In the genomic region with DNA sequence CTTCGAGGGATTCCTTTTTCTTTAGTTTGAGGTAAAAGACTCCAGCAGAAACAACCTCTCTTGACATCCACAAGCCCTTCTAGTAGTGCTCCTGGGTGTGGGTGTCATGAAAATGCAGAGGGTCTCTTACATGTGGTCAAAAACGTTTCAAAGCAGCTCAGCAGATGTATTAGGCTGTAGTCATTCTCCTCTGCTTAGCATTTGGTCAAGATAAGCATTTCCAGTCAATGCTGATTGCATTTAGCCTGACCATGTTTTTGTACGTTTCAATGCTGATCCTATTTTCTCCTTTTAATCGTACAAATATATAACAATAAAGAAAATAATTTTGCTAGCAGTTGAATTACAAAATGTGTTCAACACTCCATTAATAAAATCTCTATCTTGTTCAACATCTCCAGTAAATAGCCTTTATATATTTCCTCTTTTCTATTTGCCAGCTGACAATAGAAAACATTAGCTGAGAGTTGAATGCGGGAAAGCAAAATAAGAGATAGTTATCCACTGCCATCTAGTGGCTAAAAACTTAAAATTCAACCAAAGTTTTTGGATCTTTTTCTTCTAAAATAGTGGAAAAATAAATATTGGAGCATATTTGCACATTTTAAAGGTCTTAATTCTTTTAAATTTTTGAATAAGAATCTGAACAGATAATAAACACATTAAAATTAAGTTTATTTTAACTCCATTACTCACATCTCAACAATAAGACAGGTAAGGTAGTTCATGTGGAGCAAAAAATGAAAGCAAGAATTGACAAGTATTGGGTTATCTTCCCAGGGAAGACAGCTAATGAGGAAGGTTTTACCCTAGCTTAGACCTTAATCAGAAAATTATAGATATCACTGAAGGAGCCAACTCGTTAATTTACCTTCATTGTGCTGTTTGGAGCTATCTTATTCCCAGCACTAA, we compare ENCODE assay signal across 9 cellular contexts.
DNase-seq lines count a peak whose midpoint lies in the region; ATAC-seq lines count a peak whose summit lies in the region.
"Had no signal": no experiment of that assay in that cellular context is flagged by ENCODE, and none has a peak within 500 bp of the region (broad histone marks: within the 10 kb centered on the region; RNA-seq: fewer than 3 reads in every experiment).

No MANE protein-coding gene starts in this region.

- H3K27ac Mint-ChIP-seq in activated naive CD8-positive, alpha-beta T cell treated with anti-CD3 and anti-CD28 coated beads, Interleukin-2, amount 50 U/mL, for 24 hours: no peak overlapping the region
- H3K27ac Mint-ChIP-seq: IgD-negative memory B cell had no signal

- ATAC-seq in HG02885 (IDR thresholded peaks at IDR 0.05; ENCODE audit: poor library complexity, unreplicated experiment): peak; percentile 54
- no peak for ATAC-seq in activated naive CD8-positive, alpha-beta T cell treated with anti-CD3 and anti-CD28 coated beads, Interleukin-2, amount 50 U/mL, for 24 hours

- no peaks in the 10 kb centered on the region for H3K36me3 Mint-ChIP-seq in activated naive CD8-positive, alpha-beta T cell treated with anti-CD3 and anti-CD28 coated beads, Interleukin-2, amount 50 U/mL, for 24 hours (ENCODE audit: low read depth)
- H3K36me3 Mint-ChIP-seq: IgD-negative memory B cell had no signal

- H3K4me1 Mint-ChIP-seq in activated naive CD8-positive, alpha-beta T cell treated with anti-CD3 and anti-CD28 coated beads, Interleukin-2, amount 50 U/mL, for 24 hours: no peaks in the 10 kb centered on the region
- H3K4me1 Mint-ChIP-seq: IgD-negative memory B cell had no signal

- no peaks in the 10 kb centered on the region for H3K9me3 Mint-ChIP-seq in activated naive CD8-positive, alpha-beta T cell treated with anti-CD3 and anti-CD28 coated beads, Interleukin-2, amount 50 U/mL, for 24 hours
- H3K9me3 Mint-ChIP-seq: IgD-negative memory B cell had no signal

- H3K4me3 Mint-ChIP-seq in activated naive CD8-positive, alpha-beta T cell treated with anti-CD3 and anti-CD28 coated beads, Interleukin-2, amount 50 U/mL, for 24 hours: no peak overlapping the region
- H3K4me3 Mint-ChIP-seq: IgD-negative memory B cell had no signal

- H3K27me3 Mint-ChIP-seq in activated naive CD8-positive, alpha-beta T cell treated with anti-CD3 and anti-CD28 coated beads, Interleukin-2, amount 50 U/mL, for 24 hours: peaks cover 19% of the 10 kb centered on the region

- DNase-seq in DMS 273 (lab: John Stamatoyannopoulos, UW; ENCODE audit: unreplicated experiment) (peak; percentile 16), RPMI8226 (peak; percentile 3), foreskin melanocyte (peak; percentile 19), superior temporal gyrus (ENCODE audit: extremely low spot score) (peak; percentile 86)
- DNase-seq in effector CD8-positive, alpha-beta T cell (lab: John Stamatoyannopoulos, UW): no peak
- no peak for DNase-seq in activated naive CD8-positive, alpha-beta T cell treated with anti-CD3 and anti-CD28 coated beads, Interleukin-2, amount 50 U/mL, for 24 hours
- DNase-seq in activated CD4-positive, alpha-beta T cell treated with anti-CD3 and anti-CD28 coated beads, Interleukin-2, amount 50 U/mL, for 4 hours: no peak

Comparison
In these comparisons a context has a peak if more than half of its experiments do, and no peak if none do; other contexts are left out.
1. DNase-seq: peak in DMS 273 (single experiment), RPMI8226 (single experiment), foreskin melanocyte (single experiment) and superior temporal gyrus (single experiment); none in effector CD8-positive, alpha-beta T cell (single experiment), activated naive CD8-positive, alpha-beta T cell treated with anti-CD3 and anti-CD28 coated beads, Interleukin-2, amount 50 U/mL, for 24 hours (single experiment) and activated CD4-positive, alpha-beta T cell treated with anti-CD3 and anti-CD28 coated beads, Interleukin-2, amount 50 U/mL, for 4 hours (0 of 2).